In genomic region chr5:78706381-78706780, GRCh38 we compare ENCODE assay signal across 19 cellular contexts.
"Had no signal": no experiment of that assay in that cellular context is flagged by ENCODE, and none has a peak within 500 bp of the region (broad histone marks: within the 10 kb centered on the region; RNA-seq: fewer than 3 reads in every experiment).

No MANE protein-coding gene starts in this region.

- DNase-seq: activated CD4-positive, alpha-beta memory T cell treated with anti-CD3 and anti-CD28 coated beads for 36 hours; activated gamma-delta T cell; activated T-cell treated with anti-CD3 and anti-CD28 coated beads, Interleukin-2, amount 50 U/mL, for 4 hours; anterior cingulate cortex; colonic mucosa; esophagus squamous epithelium; foreskin melanocyte; heart left ventricle; left ventricle myocardium inferior; mesendoderm; pancreas; stimulated activated CD4-positive, alpha-beta T cell treated with anti-CD3 and anti-CD28 coated beads, Interleukin-4, amount 100 ng/mL, for 1 hour; stimulated activated CD8-positive, alpha-beta memory T cell treated with anti-CD3 and anti-CD28 coated beads, Interleukin-4, amount 100 ng/mL, for 48 hours; T1000 had no signal

- H3K4me3 Mint-ChIP-seq: activated CD4-positive, alpha-beta memory T cell treated with anti-CD3 and anti-CD28 coated beads for 36 hours; activated naive CD8-positive, alpha-beta T cell; activated T-cell treated with anti-CD3 and anti-CD28 coated beads, Interleukin-2, amount 50 U/mL, for 4 hours; neural progenitor cell; stimulated activated naive CD8-positive, alpha-beta T cell treated with anti-CD3 and anti-CD28 coated beads, Interleukin-15, Interleukin-2, amounts not matched to agents 100 ng/mL and 50 ng/mL, for 24 hours had no signal

- ATAC-seq: activated T-cell treated with anti-CD3 and anti-CD28 coated beads, Interleukin-2, amount 50 U/mL, for 4 hours; heart left ventricle; pancreas had no signal

- H3K4me1 ChIP-seq: colonic mucosa, esophagus squamous epithelium, heart left ventricle, left ventricle myocardium inferior, neural progenitor cell had no signal

- H3K27ac Mint-ChIP-seq: activated CD4-positive, alpha-beta memory T cell treated with anti-CD3 and anti-CD28 coated beads for 36 hours; activated naive CD8-positive, alpha-beta T cell; neural progenitor cell; stimulated activated naive CD8-positive, alpha-beta T cell treated with anti-CD3 and anti-CD28 coated beads, Interleukin-15, Interleukin-2, amounts not matched to agents 100 ng/mL and 50 ng/mL, for 24 hours had no signal

- H3K4me1 Mint-ChIP-seq: neural progenitor cell had no signal

- H3K4me2 ChIP-seq: neural progenitor cell had no signal

- H3K9me3 ChIP-seq: colonic mucosa, esophagus squamous epithelium, left ventricle myocardium inferior, pancreas had no signal

- H3K4me3 ChIP-seq: cardiac muscle cell, colonic mucosa, esophagus squamous epithelium, heart left ventricle, left ventricle myocardium inferior, neural progenitor cell, pancreas had no signal

- H3K9me3 Mint-ChIP-seq: activated CD4-positive, alpha-beta memory T cell treated with anti-CD3 and anti-CD28 coated beads for 36 hours; activated T-cell treated with anti-CD3 and anti-CD28 coated beads, Interleukin-2, amount 50 U/mL, for 4 hours; stimulated activated naive CD8-positive, alpha-beta T cell treated with anti-CD3 and anti-CD28 coated beads, Interleukin-15, Interleukin-2, amounts not matched to agents 100 ng/mL and 50 ng/mL, for 24 hours had no signal

- H3K27me3 ChIP-seq: cardiac muscle cell, colonic mucosa, esophagus squamous epithelium, heart left ventricle, neural progenitor cell, pancreas had no signal

- H3K36me3 ChIP-seq: cardiac muscle cell, colonic mucosa, esophagus squamous epithelium, heart left ventricle, left ventricle myocardium inferior, neural progenitor cell, pancreas had no signal

- H3K36me3 Mint-ChIP-seq: activated CD4-positive, alpha-beta memory T cell treated with anti-CD3 and anti-CD28 coated beads for 36 hours; activated naive CD8-positive, alpha-beta T cell; neural progenitor cell had no signal

- H2AFZ ChIP-seq: neural progenitor cell had no signal

- H3K27ac ChIP-seq: cardiac muscle cell, colonic mucosa, esophagus squamous epithelium, heart left ventricle, left ventricle myocardium inferior, neural progenitor cell, pancreas, VCaP had no signal

- H3K9ac ChIP-seq: neural progenitor cell had no signal
